ENCODE assay signal across 9 cellular contexts in genomic region chr1:153697191-153697872, GRCh38. TPM values are rescaled to one million over a fixed set of nuclear protein-coding genes. Genes with fewer than 3 reads are reported as not detected.
DNase-seq lines count a peak whose midpoint lies in the region; ATAC-seq and TF ChIP-seq lines count a peak whose summit lies in the region.
"Had no signal": no experiment of that assay in that cellular context is flagged by ENCODE, and none has a peak within 500 bp of the region (broad histone marks: within the 10 kb centered on the region; RNA-seq: fewer than 3 reads in every experiment).

No MANE protein-coding gene starts in this region.

- no peak for DNase-seq in CD8-positive, alpha-beta memory T cell
- peak; percentile 30 for DNase-seq in UCSD-AML1 (lab: John Stamatoyannopoulos, UW; ENCODE audit: unreplicated experiment)
- DNase-seq in left ventricle myocardium inferior, result peak; percentile 31
- DNase-seq in posterior vena cava (ENCODE audit: low spot score), result peak; percentile 93
- no peak for DNase-seq in mesenteric fat pad (ENCODE audit: low spot score)
- DNase-seq in activated CD8-positive, alpha-beta memory T cell treated with anti-CD3 and anti-CD28 coated beads, Interleukin-2, amount 50 U/mL, for 4 hours, result no peak
- no peak for DNase-seq in NCI-H1417 treated with DMSO at 0.1 percent for 48 hours (lab: John Stamatoyannopoulos, UW)

- H3K9me3 ChIP-seq in CD8-positive, alpha-beta memory T cell (ENCODE audit: low read length), result no peaks in the 10 kb centered on the region
- no peaks in the 10 kb centered on the region for H3K9me3 ChIP-seq in left ventricle myocardium inferior (replicated peaks)

- CTCF ChIA-PET in CD8-positive, alpha-beta memory T cell (lab: Charles Lee), result no interaction called here

- H3K9me3 Mint-ChIP-seq in CD8-positive, alpha-beta memory T cell, result no peaks in the 10 kb centered on the region

- H3K27ac ChIP-seq in CD8-positive, alpha-beta memory T cell (ENCODE audit: low read depth, low read length), result peak overlapping the region; percentile 31
- peak overlapping the region; percentile 94 for H3K27ac ChIP-seq in left ventricle myocardium inferior (replicated peaks)
- H3K27ac ChIP-seq: KMS-11 had no signal

- POLR2A ChIA-PET in CD8-positive, alpha-beta memory T cell (lab: Charles Lee), result interaction anchor here (0.6 kb wide), 1 partner anchor 27 kb away, joined by 3 read pairs; no protein-coding TSS in a partner anchor

- H3K36me3 ChIP-seq in CD8-positive, alpha-beta memory T cell (ENCODE audit: insufficient read depth, low read length), result no peaks in the 10 kb centered on the region
- no peaks in the 10 kb centered on the region for H3K36me3 ChIP-seq in left ventricle myocardium inferior

- intact Hi-C loops in left ventricle myocardium inferior (cut with micrococcal nuclease) (no loop called here), posterior vena cava (cut with DNase I) (no loop called here)

- H3K27ac Mint-ChIP-seq in CD8-positive, alpha-beta memory T cell, result no peak overlapping the region

- H3K27me3 ChIP-seq in CD8-positive, alpha-beta memory T cell (ENCODE audit: insufficient read depth, low read length, poor library complexity, severe bottlenecking), result no peaks in the 10 kb centered on the region
- no peaks in the 10 kb centered on the region for H3K27me3 ChIP-seq in left ventricle myocardium inferior (ENCODE audit: low read depth)

- no peaks in the 10 kb centered on the region for H3K4me1 ChIP-seq in CD8-positive, alpha-beta memory T cell (ENCODE audit: insufficient read depth, low read length)
- H3K4me1 ChIP-seq in left ventricle myocardium inferior, result peaks cover 33% of the 10 kb centered on the region

- TF ChIP-seq CTCF in left ventricle myocardium inferior (IDR thresholded peaks at IDR 0.05; ENCODE audit: borderline replicate concordance), result no peak

- no peak overlapping the region for H3K4me3 Mint-ChIP-seq in CD8-positive, alpha-beta memory T cell

- no peak for ATAC-seq in GM18505 (IDR thresholded peaks at IDR 0.05; ENCODE audit: unreplicated experiment)

- peaks cover 0 to 4% of the 10 kb centered on the region in 2 donors for H3K27me3 Mint-ChIP-seq in CD8-positive, alpha-beta memory T cell

- no peak for TF ChIP-seq POLR2A in GM18505 (IDR thresholded peaks at IDR 0.05; ENCODE audit: borderline replicate concordance, extremely low read depth, insufficient read depth, insufficient read length)

- H3K4me3 ChIP-seq in CD8-positive, alpha-beta memory T cell (ENCODE audit: low read length), result no peak overlapping the region
- H3K4me3 ChIP-seq in left ventricle myocardium inferior, result peak overlapping the region; percentile 26

- no peaks in the 10 kb centered on the region for H3K4me1 Mint-ChIP-seq in CD8-positive, alpha-beta memory T cell

- no peaks in the 10 kb centered on the region for H3K36me3 Mint-ChIP-seq in CD8-positive, alpha-beta memory T cell

RNA-seq across cellular contexts. Expression of gene NPR1, which starts 18.8 kb away (rescaled TPM):
- total RNA-seq in CD8-positive, alpha-beta memory T cell, result not detected
- polyA plus RNA-seq in CD8-positive, alpha-beta memory T cell, result not detected
- total RNA-seq in left ventricle myocardium inferior, result 10.4 TPM
- 100 to 1,000 TPM; 107 to 119 TPM for total RNA-seq in posterior vena cava
- 156 TPM for total RNA-seq in mesenteric fat pad

RNA-seq across cellular contexts. Expression of gene ILF2, which starts 26.5 kb away (rescaled TPM):
- total RNA-seq in CD8-positive, alpha-beta memory T cell, result 100 to 1,000 TPM; 379 to 394 TPM
- 126 TPM for polyA plus RNA-seq in CD8-positive, alpha-beta memory T cell
- total RNA-seq in left ventricle myocardium inferior (61.6 TPM), posterior vena cava (10 to 100 TPM; 66.9 to 82.3 TPM), mesenteric fat pad (116 TPM)

RNA-seq across cellular contexts. Expression of gene INTS3, which starts 30.5 kb away (rescaled TPM):
- total RNA-seq in CD8-positive, alpha-beta memory T cell, result 10 to 100 TPM; 58.2 to 61.1 TPM
- polyA plus RNA-seq in CD8-positive, alpha-beta memory T cell, result 11.9 TPM
- total RNA-seq in left ventricle myocardium inferior (34.3 TPM), posterior vena cava (10 to 100 TPM; 41.4 to 49.0 TPM), mesenteric fat pad (36.7 TPM)

RNA-seq across cellular contexts. Expression of gene SNAPIN, which starts 38.8 kb away (rescaled TPM):
- total RNA-seq in CD8-positive, alpha-beta memory T cell, result 10 to 100 TPM; 36.7 to 39.0 TPM
- 87.7 TPM for polyA plus RNA-seq in CD8-positive, alpha-beta memory T cell
- total RNA-seq in left ventricle myocardium inferior, result 67.0 TPM
- 10 to 100 TPM; 30.3 to 31.2 TPM for total RNA-seq in posterior vena cava
- 44.5 TPM for total RNA-seq in mesenteric fat pad

Comparison
In these comparisons a context has a peak if more than half of its experiments do, and no peak if none do; other contexts are left out.
1. DNase-seq: peak in UCSD-AML1 (single experiment), left ventricle myocardium inferior (single experiment) and posterior vena cava (single experiment); none in CD8-positive, alpha-beta memory T cell (0 of 5), mesenteric fat pad (single experiment), activated CD8-positive, alpha-beta memory T cell treated with anti-CD3 and anti-CD28 coated beads, Interleukin-2, amount 50 U/mL, for 4 hours (single experiment) and NCI-H1417 treated with DMSO at 0.1 percent for 48 hours (single experiment).
2. RNA of gene NPR1, which starts 18.8 kb away (total RNA-seq): 156 TPM in mesenteric fat pad (single experiment), 107 to 119 TPM in posterior vena cava and 10.4 TPM in left ventricle myocardium inferior (single experiment); not detected in CD8-positive, alpha-beta memory T cell; every median in the first group is over 10 times any median in the second.